Comparison of ENCODE assay signal across 1 cellular context in the genomic region with DNA sequence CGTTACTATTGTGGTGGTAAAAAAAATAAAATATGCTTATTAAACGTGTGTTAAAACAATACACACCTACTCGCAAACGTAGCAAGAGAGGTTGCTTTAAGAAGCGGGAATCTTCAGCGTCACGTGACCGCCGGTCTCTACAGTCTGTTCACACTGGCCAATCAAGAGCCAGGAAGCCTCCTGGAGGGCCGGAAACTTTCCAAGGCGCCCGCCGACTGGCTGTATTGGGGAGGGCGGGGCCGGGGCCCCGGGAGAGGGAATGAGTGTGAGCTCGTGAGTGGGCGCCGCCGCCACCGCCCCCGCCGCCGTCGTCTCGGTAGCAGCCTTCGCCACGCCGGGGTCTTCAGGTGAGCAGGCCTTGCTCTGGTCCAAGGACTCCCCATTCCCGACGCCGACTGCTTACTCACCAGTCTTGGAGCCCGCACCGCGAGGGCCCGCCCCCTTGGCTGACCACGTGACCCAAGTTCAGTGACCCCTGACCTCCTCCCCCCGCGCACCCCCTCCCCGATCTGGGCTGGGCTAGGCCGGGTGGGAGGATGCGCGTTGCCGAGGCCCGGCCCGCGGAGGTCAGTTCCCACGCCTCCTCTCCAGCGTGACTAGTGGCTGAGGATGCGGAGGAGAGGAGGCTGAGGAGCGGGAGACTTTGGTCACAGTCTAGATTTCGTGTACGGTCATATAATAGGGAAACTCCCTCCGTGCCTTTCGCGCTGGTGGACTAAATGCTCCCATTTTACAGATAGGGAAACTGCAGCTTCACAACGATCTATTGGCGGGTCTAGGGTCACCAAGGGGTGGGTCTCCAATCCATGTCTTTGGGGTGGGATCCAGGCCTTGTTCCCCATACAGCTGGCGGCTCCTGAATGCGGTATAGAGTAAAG.
TF ChIP-seq lines count a peak whose summit lies in the region.

A gene with protein sequence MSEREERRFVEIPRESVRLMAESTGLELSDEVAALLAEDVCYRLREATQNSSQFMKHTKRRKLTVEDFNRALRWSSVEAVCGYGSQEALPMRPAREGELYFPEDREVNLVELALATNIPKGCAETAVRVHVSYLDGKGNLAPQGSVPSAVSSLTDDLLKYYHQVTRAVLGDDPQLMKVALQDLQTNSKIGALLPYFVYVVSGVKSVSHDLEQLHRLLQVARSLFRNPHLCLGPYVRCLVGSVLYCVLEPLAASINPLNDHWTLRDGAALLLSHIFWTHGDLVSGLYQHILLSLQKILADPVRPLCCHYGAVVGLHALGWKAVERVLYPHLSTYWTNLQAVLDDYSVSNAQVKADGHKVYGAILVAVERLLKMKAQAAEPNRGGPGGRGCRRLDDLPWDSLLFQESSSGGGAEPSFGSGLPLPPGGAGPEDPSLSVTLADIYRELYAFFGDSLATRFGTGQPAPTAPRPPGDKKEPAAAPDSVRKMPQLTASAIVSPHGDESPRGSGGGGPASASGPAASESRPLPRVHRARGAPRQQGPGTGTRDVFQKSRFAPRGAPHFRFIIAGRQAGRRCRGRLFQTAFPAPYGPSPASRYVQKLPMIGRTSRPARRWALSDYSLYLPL (plus strand): TSS at position 253 of the 878 bp plus-strand sequence. CDS start 4,388 bp downstream, outside the sequence.

TF ChIP-seq in H1, 55 proteins besides CTCF, POLR2A, EP300 and RAD21 (continues in another document):
- no peak for TF ChIP-seq NRF1 (IDR thresholded peaks at IDR 0.05; ENCODE audit: low read depth, low read length)
- peak; percentile 58 for TF ChIP-seq KDM4A (IDR thresholded peaks at IDR 0.05; ENCODE audit: low read depth, low read length, severe bottlenecking)
- TF ChIP-seq, protein P1, sequence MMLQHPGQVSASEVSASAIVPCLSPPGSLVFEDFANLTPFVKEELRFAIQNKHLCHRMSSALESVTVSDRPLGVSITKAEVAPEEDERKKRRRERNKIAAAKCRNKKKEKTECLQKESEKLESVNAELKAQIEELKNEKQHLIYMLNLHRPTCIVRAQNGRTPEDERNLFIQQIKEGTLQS (IDR thresholded peaks at IDR 0.05; ENCODE audit: insufficient read depth, low read depth, low read length) = peak; percentile 75
- TF ChIP-seq SIX5 (IDR thresholded peaks at IDR 0.05; ENCODE audit: low read depth, low read length) = no peak
- peak; percentile 60 for TF ChIP-seq SP1 (IDR thresholded peaks at IDR 0.05; ENCODE audit: low read depth, low read length)
- TF ChIP-seq TAF1 (IDR thresholded peaks at IDR 0.05; ENCODE audit: low read depth, low read length) = peak; percentile 82
- TF ChIP-seq CTBP2 (IDR thresholded peaks at IDR 0.05; ENCODE audit: borderline replicate concordance, insufficient read depth, insufficient read length, low read length) = no peak
- TF ChIP-seq EZH2 (IDR thresholded peaks at IDR 0.05; ENCODE audit: low read depth, low read length, severe bottlenecking) = no peak
- TF ChIP-seq RFX5 (IDR thresholded peaks at IDR 0.05; ENCODE audit: borderline replicate concordance, low read depth, low read length) = no peak
- TF ChIP-seq CEBPB (IDR thresholded peaks at IDR 0.05; ENCODE audit: low read depth, low read length) = no peak
- TF ChIP-seq SRF (IDR thresholded peaks at IDR 0.05; ENCODE audit: low read depth, low read length) = no peak
- TF ChIP-seq PHF8 (conservative IDR thresholded peaks at IDR 0.05; ENCODE audit: low read depth, low read length) = peak; percentile 88
- no peak for TF ChIP-seq KDM5A (IDR thresholded peaks at IDR 0.05; ENCODE audit: low read length)
- TF ChIP-seq, protein P2, sequence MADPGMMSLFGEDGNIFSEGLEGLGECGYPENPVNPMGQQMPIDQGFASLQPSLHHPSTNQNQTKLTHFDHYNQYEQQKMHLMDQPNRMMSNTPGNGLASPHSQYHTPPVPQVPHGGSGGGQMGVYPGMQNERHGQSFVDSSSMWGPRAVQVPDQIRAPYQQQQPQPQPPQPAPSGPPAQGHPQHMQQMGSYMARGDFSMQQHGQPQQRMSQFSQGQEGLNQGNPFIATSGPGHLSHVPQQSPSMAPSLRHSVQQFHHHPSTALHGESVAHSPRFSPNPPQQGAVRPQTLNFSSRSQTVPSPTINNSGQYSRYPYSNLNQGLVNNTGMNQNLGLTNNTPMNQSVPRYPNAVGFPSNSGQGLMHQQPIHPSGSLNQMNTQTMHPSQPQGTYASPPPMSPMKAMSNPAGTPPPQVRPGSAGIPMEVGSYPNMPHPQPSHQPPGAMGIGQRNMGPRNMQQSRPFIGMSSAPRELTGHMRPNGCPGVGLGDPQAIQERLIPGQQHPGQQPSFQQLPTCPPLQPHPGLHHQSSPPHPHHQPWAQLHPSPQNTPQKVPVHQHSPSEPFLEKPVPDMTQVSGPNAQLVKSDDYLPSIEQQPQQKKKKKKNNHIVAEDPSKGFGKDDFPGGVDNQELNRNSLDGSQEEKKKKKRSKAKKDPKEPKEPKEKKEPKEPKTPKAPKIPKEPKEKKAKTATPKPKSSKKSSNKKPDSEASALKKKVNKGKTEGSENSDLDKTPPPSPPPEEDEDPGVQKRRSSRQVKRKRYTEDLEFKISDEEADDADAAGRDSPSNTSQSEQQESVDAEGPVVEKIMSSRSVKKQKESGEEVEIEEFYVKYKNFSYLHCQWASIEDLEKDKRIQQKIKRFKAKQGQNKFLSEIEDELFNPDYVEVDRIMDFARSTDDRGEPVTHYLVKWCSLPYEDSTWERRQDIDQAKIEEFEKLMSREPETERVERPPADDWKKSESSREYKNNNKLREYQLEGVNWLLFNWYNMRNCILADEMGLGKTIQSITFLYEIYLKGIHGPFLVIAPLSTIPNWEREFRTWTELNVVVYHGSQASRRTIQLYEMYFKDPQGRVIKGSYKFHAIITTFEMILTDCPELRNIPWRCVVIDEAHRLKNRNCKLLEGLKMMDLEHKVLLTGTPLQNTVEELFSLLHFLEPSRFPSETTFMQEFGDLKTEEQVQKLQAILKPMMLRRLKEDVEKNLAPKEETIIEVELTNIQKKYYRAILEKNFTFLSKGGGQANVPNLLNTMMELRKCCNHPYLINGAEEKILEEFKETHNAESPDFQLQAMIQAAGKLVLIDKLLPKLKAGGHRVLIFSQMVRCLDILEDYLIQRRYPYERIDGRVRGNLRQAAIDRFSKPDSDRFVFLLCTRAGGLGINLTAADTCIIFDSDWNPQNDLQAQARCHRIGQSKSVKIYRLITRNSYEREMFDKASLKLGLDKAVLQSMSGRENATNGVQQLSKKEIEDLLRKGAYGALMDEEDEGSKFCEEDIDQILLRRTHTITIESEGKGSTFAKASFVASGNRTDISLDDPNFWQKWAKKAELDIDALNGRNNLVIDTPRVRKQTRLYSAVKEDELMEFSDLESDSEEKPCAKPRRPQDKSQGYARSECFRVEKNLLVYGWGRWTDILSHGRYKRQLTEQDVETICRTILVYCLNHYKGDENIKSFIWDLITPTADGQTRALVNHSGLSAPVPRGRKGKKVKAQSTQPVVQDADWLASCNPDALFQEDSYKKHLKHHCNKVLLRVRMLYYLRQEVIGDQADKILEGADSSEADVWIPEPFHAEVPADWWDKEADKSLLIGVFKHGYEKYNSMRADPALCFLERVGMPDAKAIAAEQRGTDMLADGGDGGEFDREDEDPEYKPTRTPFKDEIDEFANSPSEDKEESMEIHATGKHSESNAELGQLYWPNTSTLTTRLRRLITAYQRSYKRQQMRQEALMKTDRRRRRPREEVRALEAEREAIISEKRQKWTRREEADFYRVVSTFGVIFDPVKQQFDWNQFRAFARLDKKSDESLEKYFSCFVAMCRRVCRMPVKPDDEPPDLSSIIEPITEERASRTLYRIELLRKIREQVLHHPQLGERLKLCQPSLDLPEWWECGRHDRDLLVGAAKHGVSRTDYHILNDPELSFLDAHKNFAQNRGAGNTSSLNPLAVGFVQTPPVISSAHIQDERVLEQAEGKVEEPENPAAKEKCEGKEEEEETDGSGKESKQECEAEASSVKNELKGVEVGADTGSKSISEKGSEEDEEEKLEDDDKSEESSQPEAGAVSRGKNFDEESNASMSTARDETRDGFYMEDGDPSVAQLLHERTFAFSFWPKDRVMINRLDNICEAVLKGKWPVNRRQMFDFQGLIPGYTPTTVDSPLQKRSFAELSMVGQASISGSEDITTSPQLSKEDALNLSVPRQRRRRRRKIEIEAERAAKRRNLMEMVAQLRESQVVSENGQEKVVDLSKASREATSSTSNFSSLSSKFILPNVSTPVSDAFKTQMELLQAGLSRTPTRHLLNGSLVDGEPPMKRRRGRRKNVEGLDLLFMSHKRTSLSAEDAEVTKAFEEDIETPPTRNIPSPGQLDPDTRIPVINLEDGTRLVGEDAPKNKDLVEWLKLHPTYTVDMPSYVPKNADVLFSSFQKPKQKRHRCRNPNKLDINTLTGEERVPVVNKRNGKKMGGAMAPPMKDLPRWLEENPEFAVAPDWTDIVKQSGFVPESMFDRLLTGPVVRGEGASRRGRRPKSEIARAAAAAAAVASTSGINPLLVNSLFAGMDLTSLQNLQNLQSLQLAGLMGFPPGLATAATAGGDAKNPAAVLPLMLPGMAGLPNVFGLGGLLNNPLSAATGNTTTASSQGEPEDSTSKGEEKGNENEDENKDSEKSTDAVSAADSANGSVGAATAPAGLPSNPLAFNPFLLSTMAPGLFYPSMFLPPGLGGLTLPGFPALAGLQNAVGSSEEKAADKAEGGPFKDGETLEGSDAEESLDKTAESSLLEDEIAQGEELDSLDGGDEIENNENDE (IDR thresholded peaks at IDR 0.05; ENCODE audit: insufficient replicate concordance, low read length) = no peak
- TF ChIP-seq CHD1 (IDR thresholded peaks at IDR 0.05; ENCODE audit: low read depth, low read length) = no peak
- TF ChIP-seq SIRT6 (IDR thresholded peaks at IDR 0.05; ENCODE audit: low read length) = no peak
- peak; percentile 64; the same call in 1 of the 2 replicates for TF ChIP-seq TBP (IDR thresholded peaks at IDR 0.05; ENCODE audit: low read depth, low read length)
- TF ChIP-seq ASH2L (IDR thresholded peaks at IDR 0.05; ENCODE audit: low read length) = peak; percentile 20
- TF ChIP-seq SP4 (IDR thresholded peaks at IDR 0.05; ENCODE audit: low read length) = no peak; the same call in 1 of the 2 replicates
- peak; percentile 97 for TF ChIP-seq KDM1A (IDR thresholded peaks at IDR 0.05; ENCODE audit: borderline replicate concordance, low read length)
- no peak for TF ChIP-seq SP2 (IDR thresholded peaks at IDR 0.05; ENCODE audit: low read length)
- TF ChIP-seq CHD2 (IDR thresholded peaks at IDR 0.05; ENCODE audit: low read length) = no peak
- no peak for TF ChIP-seq HDAC6 (IDR thresholded peaks at IDR 0.05; ENCODE audit: low read depth, low read length)
- peak; percentile 88 for TF ChIP-seq POLR2AphosphoS5 (IDR thresholded peaks at IDR 0.05; ENCODE audit: low read depth, low read length)
- peak; percentile 36; the same call in 1 of the 2 replicates for TF ChIP-seq RBBP5 (IDR thresholded peaks at IDR 0.05; ENCODE audit: borderline replicate concordance, low read depth, low read length)
- no peak for TF ChIP-seq BCL11A (IDR thresholded peaks at IDR 0.05; ENCODE audit: low read depth in 2 of 2, low read length in 2 of 2)
- no peak for TF ChIP-seq CBX8 (IDR thresholded peaks at IDR 0.05; ENCODE audit: borderline replicate concordance, low read depth, low read length)
- TF ChIP-seq RXRA (IDR thresholded peaks at IDR 0.05; ENCODE audit: insufficient read depth, low read depth, low read length) = no peak
- no peak for TF ChIP-seq SAP30 (IDR thresholded peaks at IDR 0.05; ENCODE audit: insufficient read depth, insufficient replicate concordance, low read length)
- peak in 1 of 2 experiments; percentile 8; a peak in 3 of 4 replicates for TF ChIP-seq HDAC2 (IDR thresholded peaks at IDR 0.05; ENCODE audit: borderline replicate concordance in 1 of 2, low read depth in 2 of 2, low read length in 2 of 2)
- TF ChIP-seq TCF12 (IDR thresholded peaks at IDR 0.05; ENCODE audit: low read depth, low read length) = no peak
- TF ChIP-seq JUN (IDR thresholded peaks at IDR 0.05; ENCODE audit: low read depth, low read length) = no peak
- peak; percentile 80; the same call in 1 of the 2 replicates for TF ChIP-seq EGR1 (IDR thresholded peaks at IDR 0.05; ENCODE audit: borderline replicate concordance, low read depth, low read length)
- no peak for TF ChIP-seq TAF7 (optimal IDR thresholded peaks at IDR 0.05; ENCODE audit: borderline replicate concordance, low read depth, low read length)
- TF ChIP-seq ZNF274 (IDR thresholded peaks at IDR 0.05; ENCODE audit: borderline replicate concordance, extremely low read depth, low read length) = no peak
- TF ChIP-seq BRCA1 (IDR thresholded peaks at IDR 0.05; ENCODE audit: low read depth, low read length) = no peak
- TF ChIP-seq, protein P3, sequence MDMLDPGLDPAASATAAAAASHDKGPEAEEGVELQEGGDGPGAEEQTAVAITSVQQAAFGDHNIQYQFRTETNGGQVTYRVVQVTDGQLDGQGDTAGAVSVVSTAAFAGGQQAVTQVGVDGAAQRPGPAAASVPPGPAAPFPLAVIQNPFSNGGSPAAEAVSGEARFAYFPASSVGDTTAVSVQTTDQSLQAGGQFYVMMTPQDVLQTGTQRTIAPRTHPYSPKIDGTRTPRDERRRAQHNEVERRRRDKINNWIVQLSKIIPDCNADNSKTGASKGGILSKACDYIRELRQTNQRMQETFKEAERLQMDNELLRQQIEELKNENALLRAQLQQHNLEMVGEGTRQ (IDR thresholded peaks at IDR 0.05; ENCODE audit: low read length) = peak; percentile 93
- TF ChIP-seq SIN3A (conservative IDR thresholded peaks at IDR 0.05 in 1 of 2, IDR thresholded peaks at IDR 0.05 in 1 of 2; ENCODE audit: low read depth in 1 of 2, low read length in 2 of 2) = peak; percentile 45 to 57; a peak in 2 of 4 replicates
- TF ChIP-seq YY1 (IDR thresholded peaks at IDR 0.05; ENCODE audit: low read depth, low read length) = no peak
- TF ChIP-seq GABPA (IDR thresholded peaks at IDR 0.05; ENCODE audit: borderline replicate concordance, insufficient read depth, low read length) = no peak
- TF ChIP-seq NANOG (IDR thresholded peaks at IDR 0.05; ENCODE audit: insufficient read depth, low read depth, low read length, poor library complexity, severe bottlenecking) = no peak
- no peak for TF ChIP-seq POU5F1 (IDR thresholded peaks at IDR 0.05; ENCODE audit: low read depth, low read length)
- peak; percentile 51 for TF ChIP-seq MAX (IDR thresholded peaks at IDR 0.05)
- no peak for TF ChIP-seq TEAD4 (IDR thresholded peaks at IDR 0.05; ENCODE audit: low read depth, low read length)
- no peak for TF ChIP-seq FOSL1 (IDR thresholded peaks at IDR 0.05; ENCODE audit: insufficient read depth, low read depth, low read length)
- TF ChIP-seq BACH1 (IDR thresholded peaks at IDR 0.05; ENCODE audit: low read length) = peak; percentile 50; the same call in 1 of the 2 replicates
- no peak; the same call in 1 of the 2 replicates for TF ChIP-seq CREB1 (IDR thresholded peaks at IDR 0.05)
- TF ChIP-seq E2F6 (IDR thresholded peaks at IDR 0.05) = peak; percentile 93
- 0 out of 2 replicates have a peak, but pooled peaks have one; percentile 11 for TF ChIP-seq GTF2F1 (IDR thresholded peaks at IDR 0.05; ENCODE audit: borderline replicate concordance, low read depth, low read length)
- no peak for TF ChIP-seq MAFK (IDR thresholded peaks at IDR 0.05; ENCODE audit: low read depth, low read length)
- no peak for TF ChIP-seq RNF2 (IDR thresholded peaks at IDR 0.05; ENCODE audit: borderline replicate concordance, low read depth, low read length, missing control alignments, poor library complexity, severe bottlenecking)
